ENCODE assay signal across 8 cellular contexts in genomic region chr16:324451-325334, GRCh38. TPM values are rescaled to one million over a fixed set of nuclear protein-coding genes. Genes with fewer than 3 reads are reported as not detected.
DNase-seq lines count a peak whose midpoint lies in the region; ATAC-seq and TF ChIP-seq lines count a peak whose summit lies in the region.

No MANE protein-coding gene starts in this region.

- no peak overlapping the region for H2BK12ac ChIP-seq in mesenchymal stem cell (ENCODE audit: low read length in 2 of 2)

- no peak overlapping the region for H3K4me2 ChIP-seq in mammary epithelial cell (ENCODE audit: insufficient read depth, low read depth, low read length)
- H3K4me2 ChIP-seq in mesenchymal stem cell (ENCODE audit: low read length, poor library complexity, severe bottlenecking), result no peak overlapping the region

- peaks cover 61% of the 10 kb centered on the region for H3K79me2 ChIP-seq in mammary epithelial cell (ENCODE audit: insufficient read depth, low read length)

- H3K4me1 Mint-ChIP-seq in immature natural killer cell, result peaks cover 87 to 92% of the 10 kb centered on the region in 2 donors

- in situ Hi-C loops in mammary epithelial cell (cut with MboI; ENCODE audit: low sequenced_read_pairs in 2 of 2), result no loop called here
- in situ Hi-C loops in transverse colon (cut with MboI; ENCODE audit: low pct_ligation_motif_present in 1 of 4, low pct_unique_long_range_greater_than_20kb in 1 of 4, low sequenced_read_pairs in 3 of 4), result no loop called here

- peaks cover 0 to 6% (median 5%) of the 10 kb centered on the region in 3 donors for H3K36me3 Mint-ChIP-seq in immature natural killer cell

- H3K4me1 ChIP-seq in breast epithelium (peaks cover 6 to 9% of the 10 kb centered on the region in 2 donors), mammary epithelial cell (ENCODE audit: insufficient read depth, low read length) (peaks cover 16% of the 10 kb centered on the region), transverse colon (peaks cover 18 to 49% (median 36%) of the 10 kb centered on the region in 4 donors), mesenchymal stem cell (ENCODE audit: control insufficient read depth, insufficient read depth, low read depth, low read length) (peaks cover 33% of the 10 kb centered on the region)

- no peak overlapping the region for H4K8ac ChIP-seq in mesenchymal stem cell (ENCODE audit: low read length)

- DNase-seq in breast epithelium (ENCODE audit: low spot score in 2 of 2), result no peak
- no peak for DNase-seq in mammary epithelial cell
- DNase-seq in activated CD8-positive, alpha-beta memory T cell treated with anti-CD3 and anti-CD28 coated beads, Interleukin-2, amount 50 U/mL, for 4 hours, result peak; percentile 51
- DNase-seq in immature natural killer cell, result peak; percentile 93 to 96 (median 95)
- DNase-seq in transverse colon, result peak; percentile 42
- no peak for DNase-seq in SIG-M5 treated with dmso at 0.1 percent for 504 hours (lab: John Stamatoyannopoulos, UW; ENCODE audit: unreplicated experiment)
- no peak for DNase-seq in mesenchymal stem cell

- peak overlapping the region; percentile 93 to 100 (median 100) for H3K27ac Mint-ChIP-seq in immature natural killer cell

- no peak overlapping the region for H4K91ac ChIP-seq in mesenchymal stem cell (ENCODE audit: low read length)

- TF ChIP-seq POLR2A in breast epithelium (IDR thresholded peaks at IDR 0.05) (no peak), transverse colon (IDR thresholded peaks at IDR 0.05) (peak; percentile 48)

- H2BK120ac ChIP-seq in mesenchymal stem cell (ENCODE audit: low read depth, low read length), result no peak overlapping the region

- H3K27ac ChIP-seq in breast epithelium (no peak overlapping the region), mammary epithelial cell (ENCODE audit: insufficient read depth, low read depth, low read length) (no peak overlapping the region), transverse colon (peak overlapping the region; percentile 57 to 95 (median 91)), mesenchymal stem cell (ENCODE audit: low read length, poor library complexity, severe bottlenecking) (no peak overlapping the region)

- H3K27me3 Mint-ChIP-seq in immature natural killer cell (ENCODE audit: low read depth in 3 of 3), result peaks cover 53 to 67% (median 60%) of the 10 kb centered on the region in 3 donors

- H3K9me3 ChIP-seq in breast epithelium (no peaks in the 10 kb centered on the region), mammary epithelial cell (replicated peaks; ENCODE audit: insufficient read depth, low read length) (no peaks in the 10 kb centered on the region), transverse colon (no peaks in the 10 kb centered on the region), mesenchymal stem cell (ENCODE audit: control insufficient read depth, low read length) (no peaks in the 10 kb centered on the region)

- H3K4ac ChIP-seq in mesenchymal stem cell (ENCODE audit: low read depth in 1 of 2, low read length in 2 of 2), result no peak overlapping the region

- no peak for ATAC-seq in GM18519 (IDR thresholded peaks at IDR 0.05; ENCODE audit: low FRiP score, unreplicated experiment)

- H3K4me3 ChIP-seq in breast epithelium (peak overlapping the region in 2 of 3 donors; percentile 9 to 23), mammary epithelial cell (replicated peaks in 1 of 3; ENCODE audit: insufficient read depth in 1 of 3, low read depth in 2 of 3, low read length in 3 of 3) (no peak overlapping the region), transverse colon (peak overlapping the region in 2 of 4 donors; percentile 12 to 24), mesenchymal stem cell (ENCODE audit: insufficient read depth in 1 of 2, low read depth in 1 of 2, low read length in 2 of 2) (no peak overlapping the region)

- peaks cover 27% of the 10 kb centered on the region for H3K79me1 ChIP-seq in mesenchymal stem cell (replicated peaks; ENCODE audit: low read length, poor library complexity, severe bottlenecking)

- no peaks in the 10 kb centered on the region for H3K9me3 Mint-ChIP-seq in immature natural killer cell

- TF ChIP-seq CTCF in breast epithelium (IDR thresholded peaks at IDR 0.05) (no peak), mammary epithelial cell (conservative IDR thresholded peaks at IDR 0.05 in 1 of 2, IDR thresholded peaks at IDR 0.05 in 1 of 2; ENCODE audit: extremely low read depth in 1 of 2, insufficient read depth in 1 of 2, low read depth in 1 of 2, low read length in 2 of 2) (no peak), transverse colon (IDR thresholded peaks at IDR 0.05) (no peak)

- no peak overlapping the region for H2AFZ ChIP-seq in mammary epithelial cell (ENCODE audit: low read depth, low read length)
- no peak overlapping the region for H2AFZ ChIP-seq in mesenchymal stem cell (ENCODE audit: low read depth, low read length)

- no peak overlapping the region for H2AK5ac ChIP-seq in mesenchymal stem cell (ENCODE audit: low read length, severe bottlenecking)

- H3K9ac ChIP-seq in mammary epithelial cell (ENCODE audit: insufficient read depth, low read length) (no peak overlapping the region), mesenchymal stem cell (ENCODE audit: low read length) (no peak overlapping the region)

- CTCF ChIA-PET in mammary epithelial cell (lab: Charles Lee; ENCODE audit: low non-redundant PET), result no interaction called here

- peak overlapping the region; percentile 83 to 93 (median 86) for H3K4me3 Mint-ChIP-seq in immature natural killer cell

- no peak for TF ChIP-seq EP300 in transverse colon (IDR thresholded peaks at IDR 0.05; ENCODE audit: low read depth)

- dilution Hi-C loops in mammary epithelial cell (cut with HindIII; ENCODE audit: low sequenced_read_pairs), result loop anchor here (5.0 kb wide), 1 partner anchor 38 kb away; no protein-coding TSS in a partner anchor

- no TSS peak for BruUV-seq in mammary epithelial cell (replicated peaks; lab: Mats Ljungman, UMichigan)

- no peak overlapping the region for H2BK15ac ChIP-seq in mesenchymal stem cell (ENCODE audit: low read depth, poor library complexity, severe bottlenecking)

- H3K36me3 ChIP-seq in breast epithelium (no peaks in the 10 kb centered on the region), mammary epithelial cell (ENCODE audit: insufficient read depth, low read length) (no peaks in the 10 kb centered on the region), transverse colon (no peaks in the 10 kb centered on the region), mesenchymal stem cell (ENCODE audit: control insufficient read depth in 1 of 2, insufficient read depth in 2 of 2, low read depth in 1 of 2, low read length in 2 of 2) (peaks cover 0 to 22% of the 10 kb centered on the region in 2 experiments)

- H3K18ac ChIP-seq in mesenchymal stem cell (ENCODE audit: low read depth in 1 of 2, low read length in 2 of 2), result no peak overlapping the region

- no peak overlapping the region for H3K23ac ChIP-seq in mesenchymal stem cell (ENCODE audit: low read length in 2 of 2)

- peaks cover 15% of the 10 kb centered on the region for H4K20me1 ChIP-seq in mammary epithelial cell (ENCODE audit: insufficient read depth, low read length)

- H3K27me3 ChIP-seq in breast epithelium (no peaks in the 10 kb centered on the region), mammary epithelial cell (ENCODE audit: insufficient read depth, low read length) (no peaks in the 10 kb centered on the region), transverse colon (no peaks in the 10 kb centered on the region), mesenchymal stem cell (ENCODE audit: control insufficient read depth in 1 of 2, insufficient read depth in 1 of 2, low read length in 2 of 2) (no peaks in the 10 kb centered on the region)

- no peak overlapping the region for H2BK5ac ChIP-seq in mesenchymal stem cell (ENCODE audit: low read depth, low read length, poor library complexity, severe bottlenecking)

- H3K14ac ChIP-seq in mesenchymal stem cell (ENCODE audit: low read length in 2 of 2), result peak overlapping the region in 1 of 2 experiments; percentile 5

- intact Hi-C loops in breast epithelium (cut with DNase I; ENCODE audit: low total_unique reads), result no loop called here
- intact Hi-C loops in mammary epithelial cell (cut with micrococcal nuclease), result no loop called here
- intact Hi-C loops in transverse colon (cut with DNase I; ENCODE audit: low total_unique reads), result no loop called here

- 88% methylated on average over 20 of the region's 55 CpGs for WGBS in mammary epithelial cell (ENCODE audit: low coverage, missing lambda C conversion rate)
- 56 to 70% methylated on average over 4 to 45 of the region's 55 CpGs for WGBS in transverse colon (ENCODE audit: low coverage in 1 of 2), 2 donors
- 88% methylated on average over 55 of the region's 55 CpGs for WGBS in mesenchymal stem cell

RNA-seq across cellular contexts. Expression of gene AXIN1, which starts 27.8 kb away (rescaled TPM):
- 10 to 100 TPM; 16.5 to 22.6 (median 22.4) TPM for total RNA-seq in breast epithelium
- 10 to 100 TPM; 21.7 to 31.2 TPM for total RNA-seq in mammary epithelial cell
- 13.0 TPM for polyA plus RNA-seq in mammary epithelial cell
- 10.6 TPM for polyA minus RNA-seq in mammary epithelial cell
- polyA plus RNA-seq in immature natural killer cell, result 10 to 100 TPM in 1 of 3 donors, 1 to 10 TPM in 2; 1.9 to 12.5 (median 5.2) TPM
- total RNA-seq in transverse colon, result 10 to 100 TPM; 41.4 to 73.7 (median 58.7) TPM
- 8.3 TPM for polyA plus RNA-seq in mesenchymal stem cell (2013, experiment 1 of 2)
- polyA plus RNA-seq in mesenchymal stem cell (2013, experiment 2 of 2), result 8.7 TPM

RNA-seq across cellular contexts. Expression of gene PDIA2, which starts 41.7 kb away (rescaled TPM):
- total RNA-seq in breast epithelium (not detected), mammary epithelial cell (not detected), transverse colon (1 to 10 TPM in 1 of 4 donors, under 1 TPM in 2, not detected in 1; 0.55 to 2.6 (median 0.79) TPM)
- polyA plus RNA-seq in mammary epithelial cell (not detected), immature natural killer cell (not detected)
- not detected for polyA minus RNA-seq in mammary epithelial cell
- polyA plus RNA-seq in mesenchymal stem cell (2013, experiment 1 of 2), result not detected
- polyA plus RNA-seq in mesenchymal stem cell (2013, experiment 2 of 2), result not detected

RNA-seq across cellular contexts. Expression of gene ARHGDIG, which starts 44.3 kb away (rescaled TPM):
- total RNA-seq in breast epithelium, result 1 to 10 TPM in 2 of 3 donors, under 1 TPM in 1; 0.80 to 2.3 (median 1.6) TPM
- total RNA-seq in mammary epithelial cell, result not detected
- polyA plus RNA-seq in mammary epithelial cell, result not detected
- not detected for polyA minus RNA-seq in mammary epithelial cell
- polyA plus RNA-seq in immature natural killer cell, result not detected
- under 1 TPM in 1 of 4 donors, not detected in 3; 0.95 TPM for total RNA-seq in transverse colon
- polyA plus RNA-seq in mesenchymal stem cell (2013, experiment 1 of 2), result 0.11 TPM
- polyA plus RNA-seq in mesenchymal stem cell (2013, experiment 2 of 2), result 0.19 TPM

RNA-seq across cellular contexts. Expression of gene MRPL28, which starts 45.6 kb away (rescaled TPM):
- total RNA-seq in breast epithelium (10 to 100 TPM; 67.0 to 78.7 (median 69.0) TPM), mammary epithelial cell (10 to 100 TPM; 49.8 to 83.9 TPM), transverse colon (10 to 100 TPM; 24.7 to 81.2 (median 53.0) TPM)
- polyA plus RNA-seq in mammary epithelial cell (155 TPM), immature natural killer cell (100 to 1,000 TPM in 2 of 3 donors, 10 to 100 TPM in 1; 98.6 to 139 (median 106) TPM)
- 129 TPM for polyA minus RNA-seq in mammary epithelial cell
- polyA plus RNA-seq in mesenchymal stem cell (2013, experiment 1 of 2), result 82.6 TPM
- polyA plus RNA-seq in mesenchymal stem cell (2013, experiment 2 of 2), result 81.5 TPM

RNA-seq across cellular contexts. Expression of gene RGS11, which starts 48.9 kb away (rescaled TPM):
- total RNA-seq in breast epithelium (1 to 10 TPM; 3.1 to 7.5 (median 5.9) TPM), mammary epithelial cell (under 1 TPM; 0.33 to 0.49 TPM), transverse colon (10 to 100 TPM in 1 of 4 donors, 1 to 10 TPM in 3; 2.0 to 24.3 (median 6.7) TPM)
- polyA plus RNA-seq in mammary epithelial cell (0.14 TPM), immature natural killer cell (not detected)
- not detected for polyA minus RNA-seq in mammary epithelial cell
- polyA plus RNA-seq in mesenchymal stem cell (2013, experiment 1 of 2), result 1.4 TPM
- 1.3 TPM for polyA plus RNA-seq in mesenchymal stem cell (2013, experiment 2 of 2)

Comparison
In these comparisons a context has a peak if more than half of its experiments do, and no peak if none do; other contexts are left out.
1. H3K4me3 ChIP-seq: peak in breast epithelium (2 of 3); none in mammary epithelial cell (0 of 3) and mesenchymal stem cell (0 of 2).
2. DNase-seq: peak in activated CD8-positive, alpha-beta memory T cell treated with anti-CD3 and anti-CD28 coated beads, Interleukin-2, amount 50 U/mL, for 4 hours (single experiment), immature natural killer cell (3 of 3) and transverse colon (single experiment); none in breast epithelium (0 of 2), mammary epithelial cell (single experiment), SIG-M5 treated with dmso at 0.1 percent for 504 hours (single experiment) and mesenchymal stem cell (single experiment).
3. H3K27ac ChIP-seq: peak in transverse colon (4 of 4); none in breast epithelium (0 of 2), mammary epithelial cell (single experiment) and mesenchymal stem cell (single experiment).